In the genomic region with DNA sequence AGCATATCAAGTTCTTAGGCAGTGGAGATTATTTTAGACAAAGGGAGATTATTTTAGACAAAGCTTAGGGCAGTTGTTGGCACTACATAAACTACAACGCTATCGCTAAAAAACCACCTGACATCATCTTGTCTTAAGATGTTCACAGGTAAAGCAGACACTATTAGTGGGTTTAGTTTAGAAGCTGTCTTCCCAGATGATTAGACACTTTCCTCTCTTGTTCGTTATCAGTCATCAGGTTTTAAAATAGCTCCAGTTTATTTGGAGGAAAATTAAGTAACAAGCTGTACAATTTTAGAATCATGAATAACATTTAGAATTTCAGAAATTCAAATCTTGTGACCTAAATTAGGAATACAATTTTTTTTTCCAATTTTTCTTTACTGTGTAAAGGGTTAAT, we compare ENCODE assay signal across 16 cellular contexts.
DNase-seq lines count a peak whose midpoint lies in the region; ATAC-seq and TF ChIP-seq lines count a peak whose summit lies in the region.
"Had no signal": no experiment of that assay in that cellular context is flagged by ENCODE, and none has a peak within 500 bp of the region (broad histone marks: within the 10 kb centered on the region; RNA-seq: fewer than 3 reads in every experiment).

No MANE protein-coding gene starts in this region.

- CTCF ChIA-PET in CD4-positive, alpha-beta T cell (lab: Charles Lee), result interaction anchor here (1.3 to 2.2 kb wide), 2 partner anchors 16 to 36 kb away, joined by 3 to 5 read pairs; no protein-coding TSS in a partner anchor
- CTCF ChIA-PET in T-cell (lab: Charles Lee), result interaction anchor here (1.0 to 2.5 kb wide), 4 partner anchors 9 to 47 kb away, joined by 3 to 10 read pairs (median 6); no protein-coding TSS in a partner anchor

- no peaks in the 10 kb centered on the region for H3K9me3 Mint-ChIP-seq in activated T-cell treated with anti-CD3 and anti-CD28 coated beads, Interleukin-2, amount 50 U/mL, for 24 hours
- no peaks in the 10 kb centered on the region for H3K9me3 Mint-ChIP-seq in CD4-positive, alpha-beta T cell
- H3K9me3 Mint-ChIP-seq in T-cell, result no peaks in the 10 kb centered on the region
- no peaks in the 10 kb centered on the region for H3K9me3 Mint-ChIP-seq in activated naive CD8-positive, alpha-beta T cell treated with anti-CD3 and anti-CD28 coated beads, Interleukin-2, amount 50 U/mL, for 24 hours
- H3K9me3 Mint-ChIP-seq: CD8-positive, alpha-beta T cell; GM23338; IgD-negative memory B cell had no signal

- H3K4me3 Mint-ChIP-seq in activated T-cell treated with anti-CD3 and anti-CD28 coated beads, Interleukin-2, amount 50 U/mL, for 24 hours, result no peak overlapping the region
- H3K4me3 Mint-ChIP-seq in CD4-positive, alpha-beta T cell, result no peak overlapping the region
- H3K4me3 Mint-ChIP-seq in T-cell, result no peak overlapping the region
- no peak overlapping the region for H3K4me3 Mint-ChIP-seq in activated naive CD8-positive, alpha-beta T cell treated with anti-CD3 and anti-CD28 coated beads, Interleukin-2, amount 50 U/mL, for 24 hours
- H3K4me3 Mint-ChIP-seq: CD8-positive, alpha-beta T cell; GM23338 had no signal

- no peaks in the 10 kb centered on the region for H3K9me3 ChIP-seq in CD4-positive, alpha-beta T cell (ENCODE audit: control insufficient read depth, low read length)
- H3K9me3 ChIP-seq: BLaER1 treated with 17β-estradiol and CSF1 and Interleukin-3, amounts not matched to agents 10 nM and 100 nM had no signal

- H3K36me3 Mint-ChIP-seq in activated T-cell treated with anti-CD3 and anti-CD28 coated beads, Interleukin-2, amount 50 U/mL, for 24 hours (ENCODE audit: low read depth), result peaks cover 67% of the 10 kb centered on the region
- H3K36me3 Mint-ChIP-seq in CD4-positive, alpha-beta T cell (ENCODE audit: low read depth), result peaks cover 52% of the 10 kb centered on the region
- peaks cover 39% of the 10 kb centered on the region for H3K36me3 Mint-ChIP-seq in T-cell
- H3K36me3 Mint-ChIP-seq in activated naive CD8-positive, alpha-beta T cell treated with anti-CD3 and anti-CD28 coated beads, Interleukin-2, amount 50 U/mL, for 24 hours (ENCODE audit: low read depth), result peaks cover 29% of the 10 kb centered on the region

- intact Hi-C loops in CD4-positive, alpha-beta T cell (cut with DNase I, micrococcal nuclease), result no loop called here

- DNase-seq in activated T-cell treated with anti-CD3 and anti-CD28 coated beads, Interleukin-2, amount 50 U/mL, for 24 hours, result no peak
- no peak for DNase-seq in activated T-cell treated with anti-CD3 and anti-CD28 coated beads, Interleukin-2, amount 50 U/mL, for 1 hour
- no peak for DNase-seq in CD4-positive, alpha-beta T cell
- no peak for DNase-seq in T-cell
- no peak for DNase-seq in activated naive CD8-positive, alpha-beta T cell treated with anti-CD3 and anti-CD28 coated beads, Interleukin-2, amount 50 U/mL, for 24 hours
- no peak for DNase-seq in activated effector memory CD4-positive, alpha-beta T cell treated with Interleukin-2 at 50 U/mL for 16 hours
- DNase-seq in NCI-H510A (lab: John Stamatoyannopoulos, UW), result no peak
- DNase-seq: ACHN; CD8-positive, alpha-beta T cell; COR-L47; DND-41; H7 had no signal

- H3K27me3 ChIP-seq in CD4-positive, alpha-beta T cell (ENCODE audit: control insufficient read depth, insufficient read depth, low read length), result no peaks in the 10 kb centered on the region
- H3K27me3 ChIP-seq: BLaER1 treated with 17β-estradiol and CSF1 and Interleukin-3, amounts not matched to agents 10 nM and 100 nM had no signal

- POLR2A ChIA-PET in CD4-positive, alpha-beta T cell (lab: Charles Lee), result interaction anchor here (0.5 to 11.3 kb wide), 8 partner anchors 9 to 111 kb away, joined by 3 to 323 read pairs (median 4); no protein-coding TSS in a partner anchor
- POLR2A ChIA-PET in T-cell (lab: Charles Lee), result interaction anchor here (0.6 to 1.3 kb wide), 3 partner anchors 8 to 18 kb away, joined by 3 to 4 read pairs (median 4); no protein-coding TSS in a partner anchor

- H3K4me1 Mint-ChIP-seq in activated T-cell treated with anti-CD3 and anti-CD28 coated beads, Interleukin-2, amount 50 U/mL, for 24 hours (ENCODE audit: low read depth), result peaks cover 86% of the 10 kb centered on the region
- peaks cover 83% of the 10 kb centered on the region for H3K4me1 Mint-ChIP-seq in CD4-positive, alpha-beta T cell (ENCODE audit: low read depth)
- peaks cover 77 to 81% (median 77%) of the 10 kb centered on the region in 3 donors for H3K4me1 Mint-ChIP-seq in T-cell
- peaks cover 80% of the 10 kb centered on the region for H3K4me1 Mint-ChIP-seq in activated naive CD8-positive, alpha-beta T cell treated with anti-CD3 and anti-CD28 coated beads, Interleukin-2, amount 50 U/mL, for 24 hours

- peak overlapping the region; percentile 69 for H3K27ac Mint-ChIP-seq in activated T-cell treated with anti-CD3 and anti-CD28 coated beads, Interleukin-2, amount 50 U/mL, for 24 hours
- peak overlapping the region; percentile 66 for H3K27ac Mint-ChIP-seq in CD4-positive, alpha-beta T cell
- H3K27ac Mint-ChIP-seq in T-cell, result peak overlapping the region; percentile 18 to 20
- H3K27ac Mint-ChIP-seq in activated naive CD8-positive, alpha-beta T cell treated with anti-CD3 and anti-CD28 coated beads, Interleukin-2, amount 50 U/mL, for 24 hours, result peak overlapping the region; percentile 12
- H3K27ac Mint-ChIP-seq: CD8-positive, alpha-beta T cell; GM23338 had no signal

- no peaks in the 10 kb centered on the region for H3K27me3 Mint-ChIP-seq in activated T-cell treated with anti-CD3 and anti-CD28 coated beads, Interleukin-2, amount 50 U/mL, for 24 hours
- no peaks in the 10 kb centered on the region for H3K27me3 Mint-ChIP-seq in CD4-positive, alpha-beta T cell
- no peaks in the 10 kb centered on the region for H3K27me3 Mint-ChIP-seq in T-cell
- no peaks in the 10 kb centered on the region for H3K27me3 Mint-ChIP-seq in activated naive CD8-positive, alpha-beta T cell treated with anti-CD3 and anti-CD28 coated beads, Interleukin-2, amount 50 U/mL, for 24 hours
- H3K27me3 Mint-ChIP-seq: IgD-negative memory B cell had no signal

- H3K27ac ChIP-seq in CD4-positive, alpha-beta T cell (ENCODE audit: low read depth, low read length), result no peak overlapping the region
- H3K27ac ChIP-seq: BLaER1 treated with 17β-estradiol and CSF1 and Interleukin-3, amounts not matched to agents 10 nM and 100 nM had no signal

- ATAC-seq in CD4-positive, alpha-beta T cell (ENCODE audit: poor library complexity), result no peak
- ATAC-seq in T-cell (replicated peaks in 1 of 4) (no peak), HG03442 (IDR thresholded peaks at IDR 0.05; ENCODE audit: unreplicated experiment) (no peak)
- ATAC-seq in activated naive CD8-positive, alpha-beta T cell treated with anti-CD3 and anti-CD28 coated beads, Interleukin-2, amount 50 U/mL, for 24 hours, result no peak
- ATAC-seq: CD8-positive, alpha-beta T cell; GM23338 had no signal

- TF ChIP-seq CTCF in CD4-positive, alpha-beta T cell (IDR thresholded peaks at IDR 0.05), result no peak

Comparison
In these comparisons a context has a peak if more than half of its experiments do, and no peak if none do; other contexts are left out.
1. H3K27ac Mint-ChIP-seq: peak in every context shown above with its lines; median percentile 69 in activated T-cell treated with anti-CD3 and anti-CD28 coated beads, Interleukin-2, amount 50 U/mL, for 24 hours; 66 in CD4-positive, alpha-beta T cell; 19 in T-cell; 12 in activated naive CD8-positive, alpha-beta T cell treated with anti-CD3 and anti-CD28 coated beads, Interleukin-2, amount 50 U/mL, for 24 hours.